Comparison of ENCODE assay signal across 25 cellular contexts in genomic region chr6:167272156-167272555, GRCh38. TPM values are rescaled to one million over a fixed set of nuclear protein-coding genes. Genes with fewer than 3 reads are reported as not detected.
"Had no signal": no experiment of that assay in that cellular context is flagged by ENCODE, and none has a peak within 500 bp of the region (broad histone marks: within the 10 kb centered on the region; RNA-seq: fewer than 3 reads in every experiment).

No MANE protein-coding gene starts in this region.

- H3K27me3 ChIP-seq: SJSA1 had no signal

- H3K36me3 ChIP-seq: SJSA1 had no signal

- H3K36me3 Mint-ChIP-seq: IgD-negative memory B cell had no signal

- H3K9ac ChIP-seq: KMS-11 had no signal

- H3K4me1 ChIP-seq: SJSA1 had no signal

- H3K4me3 Mint-ChIP-seq: IgD-negative memory B cell had no signal

- ATAC-seq: K562 had no signal

- H3K27ac ChIP-seq: KMS-11, SJSA1, SK-N-MC had no signal

- H3K4me3 ChIP-seq: K562, SJSA1, SK-N-MC had no signal

- FAIRE-seq: K562, RCC 7860 had no signal

- DNase-seq: Kasumi-1, MM.1S, NCI-H1092 treated with DMSO at 0.1 percent for 48 hours, NCI-H1436, NCI-H187, NCI-H2029, NCI-H2081 treated with DMSO at 0.1 percent for 48 hours, NCI-H2171, NCI-H226, NCI-H446, NCI-H510A, NCI-H524 treated with DMSO at 0.1 percent for 48 hours, NCI-H69, NCI-H774, Right ventricle myocardium superior, RPMI8226, SIG-M5 had no signal

- H3K4me2 ChIP-seq: KMS-11 had no signal

- H3K4me1 Mint-ChIP-seq: IgD-negative memory B cell had no signal

- H3K9me3 ChIP-seq: SJSA1 had no signal

- H3K27ac Mint-ChIP-seq: IgD-negative memory B cell had no signal

RNA-seq across cellular contexts. Expression of gene UNC93A, which starts 19.0 kb away (rescaled TPM):
- total RNA-seq: K562, M059J, Right ventricle myocardium superior, SJSA1 had no signal
- polyA plus RNA-seq: IgD-negative memory B cell, K562 had no signal

RNA-seq across cellular contexts. Expression of gene TTLL2, which starts 52.7 kb away (rescaled TPM):
- total RNA-seq: HT-29, K562, M059J, Right ventricle myocardium superior, SJSA1 had no signal
- polyA plus RNA-seq: IgD-negative memory B cell, K562 had no signal
